7 cellular contexts compared by ENCODE assay signal in the genomic region with DNA sequence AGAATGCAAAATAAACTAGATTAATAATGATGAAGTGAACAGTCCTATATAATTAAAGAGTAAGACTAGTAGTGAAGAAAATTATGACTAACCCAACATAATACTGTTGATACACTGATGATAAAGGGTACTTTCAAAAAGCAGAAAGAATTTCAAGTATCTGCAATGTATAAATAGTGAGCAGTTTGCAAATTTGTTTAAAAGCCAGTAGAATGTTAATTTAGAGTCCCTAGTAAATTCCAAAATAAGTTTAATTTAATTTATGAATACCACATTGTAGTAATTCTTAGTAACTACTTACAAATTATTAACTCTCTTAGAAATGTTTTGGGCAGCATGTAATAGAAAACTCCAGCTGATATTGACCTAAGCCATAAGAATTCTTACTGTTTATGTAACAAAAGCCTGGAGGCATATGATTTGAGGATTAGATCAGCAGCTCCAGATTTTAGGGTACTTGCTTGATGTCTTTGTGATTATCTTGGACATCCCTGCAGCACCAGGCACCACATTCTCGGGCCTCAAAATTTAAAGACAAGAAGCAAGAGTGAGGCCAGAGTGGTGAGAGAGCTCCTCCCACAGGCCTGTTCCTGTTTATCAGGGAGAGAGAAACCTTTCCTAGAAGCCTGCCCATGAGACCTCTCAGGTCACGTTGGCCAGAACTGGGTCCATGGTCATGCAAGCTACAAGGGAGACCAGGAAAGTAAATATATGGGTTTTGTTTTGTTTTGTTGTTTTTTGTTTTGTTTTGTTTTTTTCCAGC.
A peak's percentile ranks its signal among the peaks of the same experiment; 100 is the strongest.
DNase-seq lines count a peak whose midpoint lies in the region; ATAC-seq and TF ChIP-seq lines count a peak whose summit lies in the region.

No MANE protein-coding gene starts in this region.

- no peaks in the 10 kb centered on the region for H3K4me1 ChIP-seq in OCI-LY7 (ENCODE audit: insufficient read depth, low read length, poor library complexity, severe bottlenecking)

- CTCF ChIA-PET in OCI-LY7 (lab: Charles Lee; ENCODE audit: unreplicated experiment): interaction anchor here (0.5 kb wide), 1 partner anchor 21 kb away, joined by 4 read pairs; no protein-coding TSS in a partner anchor

- no peak for TF ChIP-seq EP300 in Ishikawa (IDR thresholded peaks at IDR 0.05; ENCODE audit: borderline replicate concordance)

- peaks cover 6% of the 10 kb centered on the region; the same call in 1 of the 2 replicates for H3K9me3 ChIP-seq in OCI-LY7 (ENCODE audit: low read length)

- H3K4me2 ChIP-seq in OCI-LY7 (ENCODE audit: low read length): no peak overlapping the region

- peak; percentile 69 for ATAC-seq in GM21515 (IDR thresholded peaks at IDR 0.05; ENCODE audit: unreplicated experiment)

- H3K9me2 ChIP-seq in OCI-LY7 (ENCODE audit: insufficient read depth, low read length): no peaks in the 10 kb centered on the region

- no peaks in the 10 kb centered on the region for H4K20me1 ChIP-seq in OCI-LY7 (ENCODE audit: insufficient read depth, low read length)

- BruUV-seq in OCI-LY7 (replicated peaks; lab: Mats Ljungman, UMichigan): no TSS peak

- H3K4me3 ChIP-seq in OCI-LY7 (ENCODE audit: low read depth, low read length, poor library complexity, severe bottlenecking) (no peak overlapping the region), retinal pigment epithelial cell (ENCODE audit: low read length) (no peak overlapping the region)

- POLR2A ChIA-PET in OCI-LY7 (lab: Charles Lee): interaction anchor here (1.0 kb wide), 1 partner anchor 688 kb away, joined by 3 read pairs; no protein-coding TSS in a partner anchor

- no peak for TF ChIP-seq POLR2A in erythroblast (IDR thresholded peaks at IDR 0.05; ENCODE audit: low read length)

- no peaks in the 10 kb centered on the region for H3K36me3 ChIP-seq in OCI-LY7 (ENCODE audit: insufficient read depth, low read length)

- DNase-seq in GM04504 (ENCODE audit: low read depth) (peak; percentile 10), OCI-LY7 (ENCODE audit: low spot score) (peak; percentile 27), erythroblast (lab: John Stamatoyannopoulos, UW) (peak; percentile 70 to 79), retinal pigment epithelial cell (ENCODE audit: low read depth) (peak; percentile 57)
- DNase-seq in stimulated activated naive CD4-positive, alpha-beta T cell treated with Interleukin-2 at 50 U/mL for 16 hours (lab: John Stamatoyannopoulos, UW): no peak

- TF ChIP-seq CTCF in OCI-LY7 (conservative IDR thresholded peaks at IDR 0.05; ENCODE audit: low read length): peak; percentile 70
- TF ChIP-seq CTCF in retinal pigment epithelial cell (conservative IDR thresholded peaks at IDR 0.05; ENCODE audit: low read depth, low read length): peak; percentile 70

- H3K27ac ChIP-seq in OCI-LY7 (ENCODE audit: low read depth, low read length, poor library complexity, severe bottlenecking): no peak overlapping the region

- no peaks in the 10 kb centered on the region for H3K79me2 ChIP-seq in OCI-LY7 (ENCODE audit: insufficient read depth, low read depth, low read length)

- TF ChIP-seq RAD21 in Ishikawa (IDR thresholded peaks at IDR 0.05; ENCODE audit: low read depth): peak; percentile 92

- H2AFZ ChIP-seq in OCI-LY7 (ENCODE audit: low read length): no peak overlapping the region; the same call in 1 of the 2 replicates

- intact Hi-C loops in OCI-LY7 (cut with micrococcal nuclease; ENCODE audit: unreplicated experiment): loop anchor here (5.0 kb wide), 1 partner anchor 937 kb away; no protein-coding TSS in a partner anchor

TF ChIP-seq in Ishikawa, 13 proteins besides CTCF, POLR2A, EP300 and RAD21:
- no peak for TF ChIP-seq TAF1 (IDR thresholded peaks at IDR 0.05; ENCODE audit: low read depth)
- TF ChIP-seq, protein P1, sequence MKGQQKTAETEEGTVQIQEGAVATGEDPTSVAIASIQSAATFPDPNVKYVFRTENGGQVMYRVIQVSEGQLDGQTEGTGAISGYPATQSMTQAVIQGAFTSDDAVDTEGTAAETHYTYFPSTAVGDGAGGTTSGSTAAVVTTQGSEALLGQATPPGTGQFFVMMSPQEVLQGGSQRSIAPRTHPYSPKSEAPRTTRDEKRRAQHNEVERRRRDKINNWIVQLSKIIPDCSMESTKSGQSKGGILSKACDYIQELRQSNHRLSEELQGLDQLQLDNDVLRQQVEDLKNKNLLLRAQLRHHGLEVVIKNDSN (IDR thresholded peaks at IDR 0.05): no peak
- no peak for TF ChIP-seq NFIC (IDR thresholded peaks at IDR 0.05)
- TF ChIP-seq TEAD4 (IDR thresholded peaks at IDR 0.05): no peak
